8 cellular contexts compared by ENCODE assay signal in the genomic region with DNA sequence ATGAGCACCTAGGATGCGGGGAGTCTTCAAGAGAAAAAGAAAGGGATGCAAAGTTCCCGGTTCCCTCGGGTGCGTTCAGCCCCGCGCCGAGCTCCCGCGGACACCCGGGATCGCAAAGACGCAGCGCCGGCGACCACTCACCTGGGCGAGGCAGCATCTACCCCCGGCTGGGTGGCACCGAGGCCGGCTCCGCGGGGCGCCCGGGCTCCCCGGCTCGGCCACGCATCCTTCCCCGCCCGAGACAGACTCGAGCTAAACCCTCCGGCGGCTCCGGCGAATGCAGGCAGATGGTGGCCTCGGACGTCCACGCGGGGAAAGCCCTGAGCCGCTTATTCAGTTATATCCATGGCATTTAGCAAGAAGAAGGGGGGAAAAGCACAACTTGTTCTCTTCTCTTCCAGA. TPM values are rescaled to one million over a fixed set of nuclear protein-coding genes. Genes with fewer than 3 reads are reported as not detected.
DNase-seq lines count a peak whose midpoint lies in the region; ATAC-seq and TF ChIP-seq lines count a peak whose summit lies in the region.

No MANE protein-coding gene starts in this region.

- H3K4me1 Mint-ChIP-seq in CD8-positive, alpha-beta T cell (ENCODE audit: low read depth): peaks cover 22% of the 10 kb centered on the region
- peaks cover 11 to 23% of the 10 kb centered on the region in 2 donors for H3K4me1 Mint-ChIP-seq in effector memory CD8-positive, alpha-beta T cell (ENCODE audit: low read depth in 2 of 2)

- no peak overlapping the region for H4K91ac ChIP-seq in neuronal stem cell (ENCODE audit: low read depth, low read length, poor library complexity)

- H3K27ac Mint-ChIP-seq in CD8-positive, alpha-beta T cell: no peak overlapping the region
- H3K27ac Mint-ChIP-seq in effector memory CD8-positive, alpha-beta T cell: peak overlapping the region; percentile 71 to 89

- intact Hi-C loops in CD8-positive, alpha-beta T cell (cut with DNase I, micrococcal nuclease): loop anchor here in 1 of 2 experiments (1.0 kb wide), 1 partner anchor 258 kb away; no protein-coding TSS in a partner anchor

- no peaks in the 10 kb centered on the region for H3K27me3 ChIP-seq in CD8-positive, alpha-beta T cell (ENCODE audit: insufficient read depth, low read length)
- H3K27me3 ChIP-seq in neuronal stem cell (ENCODE audit: control insufficient read depth in 3 of 3, insufficient read depth in 3 of 3, low read depth in 1 of 3, low read length in 3 of 3): peaks cover 0 to 61% (median 15%) of the 10 kb centered on the region in 3 experiments

- CTCF ChIA-PET in CD8-positive, alpha-beta T cell (lab: Charles Lee): interaction anchor here (0.7 to 2.5 kb wide), 5 partner anchors 20 to 259 kb away, joined by 3 to 17 read pairs (median 7); no protein-coding TSS in a partner anchor

- H2BK120ac ChIP-seq in neuronal stem cell (ENCODE audit: low read depth, low read length): no peak overlapping the region

- no peak overlapping the region for H3K9ac ChIP-seq in neuronal stem cell (ENCODE audit: low read depth, low read length, poor library complexity)

- peak overlapping the region; percentile 96 for H3K4me2 ChIP-seq in neuronal stem cell (ENCODE audit: insufficient read depth, low read length, poor library complexity, severe bottlenecking)

- no peak for DNase-seq in CD8-positive, alpha-beta T cell
- peak; percentile 23 for DNase-seq in NCI-H1105 (lab: John Stamatoyannopoulos, UW)
- no peak for DNase-seq in effector memory CD8-positive, alpha-beta T cell
- no peak for DNase-seq in neuronal stem cell (ENCODE audit: low spot score)
- DNase-seq in pons (ENCODE audit: low spot score): no peak
- no peak for DNase-seq in HK-2 (ENCODE audit: unreplicated experiment)

- H3K4me3 Mint-ChIP-seq in CD8-positive, alpha-beta T cell: peak overlapping the region; percentile 79
- peak overlapping the region; percentile 73 to 88 for H3K4me3 Mint-ChIP-seq in effector memory CD8-positive, alpha-beta T cell

- H3K14ac ChIP-seq in neuronal stem cell (ENCODE audit: low read length): no peak overlapping the region

- H4K8ac ChIP-seq in neuronal stem cell (ENCODE audit: low read depth, low read length): no peak overlapping the region

- H2BK5ac ChIP-seq in neuronal stem cell (ENCODE audit: low read length): no peak overlapping the region

- H3K4me1 ChIP-seq in CD8-positive, alpha-beta T cell (ENCODE audit: insufficient read depth, low read length): peaks cover 25% of the 10 kb centered on the region
- peaks cover 1 to 17% of the 10 kb centered on the region in 2 donors for H3K4me1 ChIP-seq in neuronal stem cell (ENCODE audit: control insufficient read depth in 2 of 2, insufficient read depth in 1 of 2, low read depth in 1 of 2, low read length in 2 of 2)

- no peaks in the 10 kb centered on the region for H3K36me3 Mint-ChIP-seq in CD8-positive, alpha-beta T cell
- peaks cover 6% of the 10 kb centered on the region for H3K36me3 Mint-ChIP-seq in effector memory CD8-positive, alpha-beta T cell (ENCODE audit: insufficient read depth)

- TF ChIP-seq CTCF in CD8-positive, alpha-beta T cell (IDR thresholded peaks at IDR 0.05): no peak

- no peaks in the 10 kb centered on the region for H3K36me3 ChIP-seq in CD8-positive, alpha-beta T cell (ENCODE audit: insufficient read depth, low read length)
- H3K36me3 ChIP-seq in neuronal stem cell (replicated peaks in 1 of 2; ENCODE audit: control insufficient read depth in 2 of 2, insufficient read depth in 2 of 2, low read length in 2 of 2): no peaks in the 10 kb centered on the region

- no peak overlapping the region for H3K4ac ChIP-seq in neuronal stem cell (ENCODE audit: low read length)

- peak overlapping the region; percentile 7 for H3K18ac ChIP-seq in neuronal stem cell (ENCODE audit: low read length)

- peak overlapping the region; percentile 96 for H2AFZ ChIP-seq in neuronal stem cell (ENCODE audit: low read length)

- no peak overlapping the region for H2BK12ac ChIP-seq in neuronal stem cell (ENCODE audit: low read length)

- no peaks in the 10 kb centered on the region for H3K9me3 ChIP-seq in CD8-positive, alpha-beta T cell (ENCODE audit: low read length)
- no peaks in the 10 kb centered on the region for H3K9me3 ChIP-seq in neuronal stem cell (replicated peaks in 1 of 2; ENCODE audit: control insufficient read depth in 2 of 2, insufficient read depth in 1 of 2, low read depth in 1 of 2, low read length in 2 of 2)

- H3K23ac ChIP-seq in neuronal stem cell (ENCODE audit: low read depth, low read length, poor library complexity): no peak overlapping the region

- H2AK5ac ChIP-seq in neuronal stem cell (ENCODE audit: low read depth, low read length): no peak overlapping the region

- peak overlapping the region; percentile 53 for H3K4me3 ChIP-seq in CD8-positive, alpha-beta T cell (ENCODE audit: low read depth, low read length)
- peak overlapping the region in 1 of 2 donors; percentile 74 for H3K4me3 ChIP-seq in neuronal stem cell (ENCODE audit: low read length in 2 of 2)

- H3K27ac ChIP-seq in CD8-positive, alpha-beta T cell (ENCODE audit: low read depth, low read length): peak overlapping the region; percentile 19
- H3K27ac ChIP-seq in neuronal stem cell (replicated peaks; ENCODE audit: low read length): no peak overlapping the region

- no peaks in the 10 kb centered on the region for H3K79me1 ChIP-seq in neuronal stem cell (ENCODE audit: low read depth, low read length)

- POLR2A ChIA-PET in CD8-positive, alpha-beta T cell (lab: Charles Lee): no interaction called here

- ATAC-seq in CD8-positive, alpha-beta T cell: no peak
- no peak for ATAC-seq in effector memory CD8-positive, alpha-beta T cell (replicated peaks)
- ATAC-seq in GM18873 (IDR thresholded peaks at IDR 0.05; ENCODE audit: low FRiP score, unreplicated experiment): no peak
- no peak for ATAC-seq in HG03520 (IDR thresholded peaks at IDR 0.05; ENCODE audit: unreplicated experiment)

- peaks cover 33% of the 10 kb centered on the region for H3K27me3 Mint-ChIP-seq in CD8-positive, alpha-beta T cell (ENCODE audit: low read depth)
- H3K27me3 Mint-ChIP-seq in effector memory CD8-positive, alpha-beta T cell: peaks cover 26 to 54% of the 10 kb centered on the region in 2 donors

- no peak overlapping the region for H2BK15ac ChIP-seq in neuronal stem cell (ENCODE audit: low read length)

- no peaks in the 10 kb centered on the region for H3K9me3 Mint-ChIP-seq in CD8-positive, alpha-beta T cell
- no peaks in the 10 kb centered on the region for H3K9me3 Mint-ChIP-seq in effector memory CD8-positive, alpha-beta T cell

- no CpG with 5 or more reads among the region's 38 CpGs for WGBS in neuronal stem cell (ENCODE audit: extremely low coverage in 2 of 2, insufficient read length in 2 of 2, insufficient replicate concordance in 1 of 2), 2 donors

RNA-seq across cellular contexts. Expression of a gene that starts 0.4 kb away (rescaled TPM):
- total RNA-seq in CD8-positive, alpha-beta T cell: under 1 TPM; 0.11 TPM
- polyA plus RNA-seq in neuronal stem cell (2013, experiment 1 of 2): 0.33 TPM
- 0.33 TPM for polyA plus RNA-seq in neuronal stem cell (2013, experiment 2 of 2)
